ENCODE assay signal across 8 cellular contexts in the genomic region with DNA sequence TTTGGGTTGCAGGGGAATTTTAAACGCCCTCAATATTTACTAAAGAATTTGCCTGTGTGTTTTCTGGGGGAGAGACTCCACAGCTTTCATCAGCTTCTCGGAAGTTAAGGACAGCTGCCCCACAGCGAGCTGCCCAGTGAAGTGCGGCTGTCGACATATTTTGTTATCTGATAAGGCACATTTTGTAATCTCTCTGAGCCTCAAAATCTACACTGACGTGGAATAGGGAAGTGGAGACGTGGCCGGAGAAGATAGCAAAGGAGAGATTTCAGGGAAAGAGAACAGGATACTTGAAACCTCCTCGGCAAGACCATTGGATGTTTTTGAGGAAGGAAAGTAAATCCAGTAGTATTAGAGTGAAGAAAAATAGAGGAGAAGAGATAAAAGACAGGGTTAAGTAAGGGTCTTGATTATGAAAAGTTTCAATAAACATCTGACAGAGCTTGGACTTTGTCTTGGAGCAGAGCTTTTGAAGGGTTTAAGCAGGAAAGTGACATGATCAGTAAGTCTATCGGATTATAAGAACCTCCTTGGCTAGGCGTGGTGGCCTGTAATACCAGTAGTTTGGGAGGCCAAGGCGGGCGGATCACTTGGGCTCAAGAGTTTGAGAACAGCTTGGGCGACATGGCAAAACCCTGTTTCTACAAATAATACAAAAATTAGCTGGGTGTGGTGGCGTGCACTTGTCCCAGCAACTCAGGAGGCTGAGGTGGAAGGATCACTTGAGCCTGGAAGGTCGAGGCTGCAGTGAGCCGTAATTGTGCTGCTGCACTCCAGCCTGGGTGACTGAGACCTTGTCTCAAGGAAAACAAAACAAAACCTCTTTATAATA. TPM values are rescaled to one million over a fixed set of nuclear protein-coding genes. Genes with fewer than 3 reads are reported as not detected.
DNase-seq lines count a peak whose midpoint lies in the region; ATAC-seq and TF ChIP-seq lines count a peak whose summit lies in the region.

No MANE protein-coding gene starts in this region.

- no peak for TF ChIP-seq CTCF in breast epithelium (IDR thresholded peaks at IDR 0.05)
- TF ChIP-seq CTCF in left lung (IDR thresholded peaks at IDR 0.05): no peak

- H3K4me3 ChIP-seq in breast epithelium (peak overlapping the region; percentile 66 to 79 (median 73)), left lung (peak overlapping the region; percentile 56 to 74), thymus (ENCODE audit: low read length) (peak overlapping the region; percentile 70)

- WGBS in thymus: 44% methylated on average over 17 of the region's 17 CpGs

- ATAC-seq in GM18499 (IDR thresholded peaks at IDR 0.05; ENCODE audit: insufficient read depth, unreplicated experiment) (peak; percentile 1), HG02623 (IDR thresholded peaks at IDR 0.05; ENCODE audit: unreplicated experiment) (peak; percentile 4), left lung (peak; percentile 47)

- H3K27me3 ChIP-seq in breast epithelium (no peaks in the 10 kb centered on the region), left lung (no peaks in the 10 kb centered on the region), thymus (ENCODE audit: control insufficient read depth, insufficient read depth) (no peaks in the 10 kb centered on the region)

- intact Hi-C loops in breast epithelium (cut with DNase I; ENCODE audit: low total_unique reads) (no loop called here), left lung (cut with DNase I) (no loop called here)

- H3K36me3 ChIP-seq in breast epithelium: no peaks in the 10 kb centered on the region
- no peaks in the 10 kb centered on the region for H3K36me3 ChIP-seq in left lung
- H3K36me3 ChIP-seq in thymus (ENCODE audit: control insufficient read depth, insufficient read depth): no peaks in the 10 kb centered on the region

- H3K4me1 ChIP-seq in breast epithelium (peaks cover 0 to 5% of the 10 kb centered on the region in 2 donors), left lung (peaks cover 15 to 40% of the 10 kb centered on the region in 2 donors), thymus (ENCODE audit: control insufficient read depth, insufficient read depth, low read length) (peaks cover 5% of the 10 kb centered on the region)

- no peaks in the 10 kb centered on the region for H3K9me3 ChIP-seq in breast epithelium
- H3K9me3 ChIP-seq in left lung: no peaks in the 10 kb centered on the region
- peaks cover 1% of the 10 kb centered on the region for H3K9me3 ChIP-seq in thymus (ENCODE audit: control insufficient read depth)

- DNase-seq in NCI-H82 (lab: John Stamatoyannopoulos, UW): peak; percentile 69
- DNase-seq in breast epithelium (ENCODE audit: low spot score in 2 of 2): no peak
- DNase-seq in left lung: peak in 1 of 2 donors; percentile 41
- DNase-seq in stimulated activated naive CD4-positive, alpha-beta T cell treated with Interleukin-2 at 50 U/mL for 16 hours (lab: John Stamatoyannopoulos, UW): no peak
- no peak for DNase-seq in NCI-H510A (lab: John Stamatoyannopoulos, UW)

- no peak for TF ChIP-seq POLR2A in breast epithelium (IDR thresholded peaks at IDR 0.05)

- peak overlapping the region; percentile 79 to 92 for H3K27ac ChIP-seq in breast epithelium
- H3K27ac ChIP-seq in left lung: peak overlapping the region; percentile 88 to 97
- peak overlapping the region; percentile 80 for H3K27ac ChIP-seq in thymus (ENCODE audit: low read depth)

RNA-seq across cellular contexts. Expression of a gene that starts 1.1 kb away (rescaled TPM):
- total RNA-seq in breast epithelium (1 to 10 TPM; 7.0 to 9.8 (median 9.2) TPM), left lung (10 to 100 TPM; 10.9 to 14.1 TPM)
- polyA plus RNA-seq in thymus: 4.5 TPM

RNA-seq across cellular contexts. Expression of a gene that starts 56.1 kb away (rescaled TPM):
- 10 to 100 TPM; 31.2 to 53.7 (median 35.4) TPM for total RNA-seq in breast epithelium
- total RNA-seq in left lung: 10 to 100 TPM; 27.7 to 49.5 TPM
- 5.9 TPM for polyA plus RNA-seq in thymus
